In genomic region chr6:26225848-26226590, GRCh38 we compare ENCODE assay signal across 13 cellular contexts.
DNase-seq lines count a peak whose midpoint lies in the region; ATAC-seq and TF ChIP-seq lines count a peak whose summit lies in the region.
"Had no signal": no experiment of that assay in that cellular context is flagged by ENCODE, and none has a peak within 500 bp of the region (broad histone marks: within the 10 kb centered on the region; RNA-seq: fewer than 3 reads in every experiment).

No MANE protein-coding gene starts in this region.

- WGBS in H9 (ENCODE audit: extremely low coverage, insufficient read length, low lambda C conversion rate): no CpG with 5 or more reads among the region's 28 CpGs
- WGBS in mesenchymal stem cell: 50% methylated on average over 26 of the region's 28 CpGs
- 85 to 91% methylated on average over 18 to 28 of the region's 28 CpGs for WGBS in transverse colon (ENCODE audit: low coverage in 1 of 2), 2 donors

- H3K18ac ChIP-seq in H9 (ENCODE audit: insufficient read length, low read depth, low read length) (peak overlapping the region; percentile 18), mesenchymal stem cell (ENCODE audit: low read depth in 1 of 2, low read length in 2 of 2) (peak overlapping the region in 1 of 2 experiments; percentile 75)

- no peaks in the 10 kb centered on the region for H3K27me3 Mint-ChIP-seq in H9 (ENCODE audit: low read depth)
- no peaks in the 10 kb centered on the region for H3K27me3 Mint-ChIP-seq in stimulated activated memory B cell treated with anti-CD40 and anti-IgM and Interleukin-4, amounts not matched to agents 10 μg/mL and 1 μg/mL and 100 μg/mL, for 72 hours

- H3K4me1 ChIP-seq in H9 (ENCODE audit: insufficient read depth, low read length): peaks cover 2% of the 10 kb centered on the region; the same call in 1 of the 2 replicates
- peaks cover 6% of the 10 kb centered on the region for H3K4me1 ChIP-seq in mesenchymal stem cell (ENCODE audit: control insufficient read depth, insufficient read depth, low read depth, low read length)
- H3K4me1 ChIP-seq in transverse colon: peaks cover 0 to 17% (median 3%) of the 10 kb centered on the region in 4 donors

- no peak for TF ChIP-seq POLR2A in transverse colon (IDR thresholded peaks at IDR 0.05)

- no peak overlapping the region for H2BK5ac ChIP-seq in H9 (ENCODE audit: insufficient read length, low read length)
- H2BK5ac ChIP-seq in mesenchymal stem cell (ENCODE audit: low read depth, low read length, poor library complexity, severe bottlenecking): no peak overlapping the region

- no peak for DNase-seq in AG10803 (ENCODE audit: low read depth)
- DNase-seq in H9: no peak
- no peak for DNase-seq in brain microvascular endothelial cell
- peak; percentile 37 for DNase-seq in mesenchymal stem cell
- DNase-seq in CD1c-positive myeloid dendritic cell (ENCODE audit: extremely low spot score): no peak
- no peak for DNase-seq in transverse colon
- DNase-seq: activated effector memory CD4-positive, alpha-beta T cell treated with anti-CD3 and anti-CD28 coated beads, Interleukin-2, amount 50 U/mL, for 16 hours; NCI-H2107; RPMI8226; stimulated activated CD4-positive, alpha-beta T cell treated with anti-CD3 and anti-CD28 coated beads, Interleukin-2, amount 100 ng/mL, for 48 hours had no signal

- peak overlapping the region; percentile 52 to 79 for H3K4me3 Mint-ChIP-seq in H9
- no peak overlapping the region for H3K4me3 Mint-ChIP-seq in stimulated activated memory B cell treated with anti-CD40 and anti-IgM and Interleukin-4, amounts not matched to agents 10 μg/mL and 1 μg/mL and 100 μg/mL, for 72 hours

- H2BK120ac ChIP-seq in H9 (ENCODE audit: low read depth, low read length, poor library complexity, severe bottlenecking): no peak overlapping the region
- H2BK120ac ChIP-seq in mesenchymal stem cell (ENCODE audit: low read depth, low read length): no peak overlapping the region

- no peak for TF ChIP-seq CTCF in AG10803 (conservative IDR thresholded peaks at IDR 0.05; ENCODE audit: low read length)
- TF ChIP-seq CTCF in H9 (conservative IDR thresholded peaks at IDR 0.05): no peak
- no peak for TF ChIP-seq CTCF in brain microvascular endothelial cell (IDR thresholded peaks at IDR 0.05; ENCODE audit: low read depth, low read length, missing control alignments)
- TF ChIP-seq CTCF in transverse colon (IDR thresholded peaks at IDR 0.05): no peak

- H4K5ac ChIP-seq in H9 (ENCODE audit: insufficient read length, low read depth, low read length): no peak overlapping the region

- H3K9me3 ChIP-seq in H9 (ENCODE audit: control insufficient read depth, low read depth, low read length) (no peaks in the 10 kb centered on the region), mesenchymal stem cell (ENCODE audit: control insufficient read depth, low read length) (peaks cover 7% of the 10 kb centered on the region), transverse colon (no peaks in the 10 kb centered on the region)
- H3K9me3 ChIP-seq: neutrophil had no signal

- peaks cover 10% of the 10 kb centered on the region for H3K23me2 ChIP-seq in H9 (ENCODE audit: insufficient read length, low read depth, low read length, poor library complexity, severe bottlenecking)

- H3K27ac ChIP-seq in H9 (ENCODE audit: insufficient read length, low read depth, low read length): peak overlapping the region; percentile 98
- H3K27ac ChIP-seq in brain microvascular endothelial cell: no peak overlapping the region
- peak overlapping the region; percentile 87 for H3K27ac ChIP-seq in mesenchymal stem cell (ENCODE audit: low read length, poor library complexity, severe bottlenecking)
- H3K27ac ChIP-seq in transverse colon: peak overlapping the region in 2 of 4 donors; percentile 87 to 89
- H3K27ac ChIP-seq: neutrophil had no signal

- H3K23ac ChIP-seq in H9 (ENCODE audit: insufficient read length, low read depth, low read length): peak overlapping the region; percentile 24
- peak overlapping the region in 1 of 2 experiments; percentile 1 for H3K23ac ChIP-seq in mesenchymal stem cell (ENCODE audit: low read length in 2 of 2)

- H3K4me2 ChIP-seq in H9 (ENCODE audit: insufficient read depth, insufficient read length, low read length) (peak overlapping the region; percentile 86), mesenchymal stem cell (ENCODE audit: low read length, poor library complexity, severe bottlenecking) (peak overlapping the region; percentile 51)

- no peaks in the 10 kb centered on the region for H3K79me2 ChIP-seq in H9 (ENCODE audit: insufficient read depth, low read length)

- no peak overlapping the region for H3T11ph ChIP-seq in H9 (ENCODE audit: low read length)

- no peak overlapping the region for H2BK20ac ChIP-seq in H9 (ENCODE audit: low read depth, low read length, poor library complexity, severe bottlenecking)

- no peaks in the 10 kb centered on the region for H4K20me1 ChIP-seq in H9 (ENCODE audit: control insufficient read depth, insufficient read depth, insufficient read length)

- H3K14ac ChIP-seq in H9 (ENCODE audit: insufficient read depth, low read length) (peak overlapping the region; percentile 91), mesenchymal stem cell (ENCODE audit: low read length in 2 of 2) (peak overlapping the region in 1 of 2 experiments; percentile 28)

- H3K9ac ChIP-seq in H9 (ENCODE audit: extremely low read depth, insufficient read length, low read length) (peak overlapping the region; percentile 88), mesenchymal stem cell (ENCODE audit: low read length) (no peak overlapping the region)

- no peak overlapping the region for H3K4ac ChIP-seq in H9 (ENCODE audit: low read depth, low read length)
- peak overlapping the region in 1 of 2 experiments; percentile 8 for H3K4ac ChIP-seq in mesenchymal stem cell (ENCODE audit: low read depth in 1 of 2, low read length in 2 of 2)

- H3K4me3 ChIP-seq in AG10803 (ENCODE audit: low read length): peak overlapping the region; percentile 65; the same call in 1 of the 2 replicates
- H3K4me3 ChIP-seq in brain microvascular endothelial cell (ENCODE audit: low read depth, low read length): peak overlapping the region; percentile 70
- H3K4me3 ChIP-seq in mesenchymal stem cell (ENCODE audit: insufficient read depth in 1 of 2, low read depth in 1 of 2, low read length in 2 of 2): peak overlapping the region in 1 of 2 experiments; percentile 82
- H3K4me3 ChIP-seq in transverse colon: no peak overlapping the region

- no peaks in the 10 kb centered on the region; a peak in 1 of 7 replicates for H3K36me3 Mint-ChIP-seq in H9 (ENCODE audit: insufficient read depth in 1 of 3, low read depth in 3 of 3)
- no peaks in the 10 kb centered on the region for H3K36me3 Mint-ChIP-seq in stimulated activated memory B cell treated with anti-CD40 and anti-IgM and Interleukin-4, amounts not matched to agents 10 μg/mL and 1 μg/mL and 100 μg/mL, for 72 hours

- intact Hi-C loops in transverse colon (cut with DNase I; ENCODE audit: low total_unique reads): no loop called here

- H3K9me3 Mint-ChIP-seq in H9: no peaks in the 10 kb centered on the region
- no peaks in the 10 kb centered on the region for H3K9me3 Mint-ChIP-seq in stimulated activated memory B cell treated with anti-CD40 and anti-IgM and Interleukin-4, amounts not matched to agents 10 μg/mL and 1 μg/mL and 100 μg/mL, for 72 hours

- TF ChIP-seq EP300 in transverse colon (IDR thresholded peaks at IDR 0.05; ENCODE audit: low read depth): no peak

- H2BK12ac ChIP-seq in H9 (ENCODE audit: insufficient read length, low read depth, low read length): no peak overlapping the region
- no peak overlapping the region for H2BK12ac ChIP-seq in mesenchymal stem cell (ENCODE audit: low read length in 2 of 2)

- H3K4me1 Mint-ChIP-seq in H9: peaks cover 10 to 27% of the 10 kb centered on the region in 2 experiments
- H3K4me1 Mint-ChIP-seq in stimulated activated memory B cell treated with anti-CD40 and anti-IgM and Interleukin-4, amounts not matched to agents 10 μg/mL and 1 μg/mL and 100 μg/mL, for 72 hours: peaks cover 9% of the 10 kb centered on the region

- no peak overlapping the region for H4K8ac ChIP-seq in H9 (replicated peaks; ENCODE audit: insufficient read length, low read depth, low read length)
- H4K8ac ChIP-seq in mesenchymal stem cell (ENCODE audit: low read length): no peak overlapping the region

- H4K91ac ChIP-seq in H9 (ENCODE audit: insufficient read length, low read depth, low read length) (no peak overlapping the region), mesenchymal stem cell (ENCODE audit: low read length) (no peak overlapping the region)

- H3K79me1 ChIP-seq in H9 (ENCODE audit: insufficient read depth, low read depth, low read length, poor library complexity, severe bottlenecking) (no peaks in the 10 kb centered on the region), mesenchymal stem cell (replicated peaks; ENCODE audit: low read length, poor library complexity, severe bottlenecking) (no peaks in the 10 kb centered on the region)

- H2AK5ac ChIP-seq in H9 (ENCODE audit: insufficient read length, low read length) (no peak overlapping the region), mesenchymal stem cell (ENCODE audit: low read length, severe bottlenecking) (peak overlapping the region; percentile 3)

- H2BK15ac ChIP-seq in H9 (ENCODE audit: low read depth, low read length): no peak overlapping the region
- H2BK15ac ChIP-seq in mesenchymal stem cell (ENCODE audit: low read depth, poor library complexity, severe bottlenecking): no peak overlapping the region

- H3K36me3 ChIP-seq in brain microvascular endothelial cell (replicated peaks) (no peaks in the 10 kb centered on the region), mesenchymal stem cell (ENCODE audit: control insufficient read depth in 1 of 2, insufficient read depth in 2 of 2, low read depth in 1 of 2, low read length in 2 of 2) (no peaks in the 10 kb centered on the region), transverse colon (no peaks in the 10 kb centered on the region)
- H3K36me3 ChIP-seq: neutrophil had no signal

- in situ Hi-C loops in brain microvascular endothelial cell (cut with HindIII; ENCODE audit: low pct_ligation_motif_present, low sequenced_read_pairs) (no loop called here), transverse colon (cut with MboI; ENCODE audit: low pct_ligation_motif_present in 1 of 4, low pct_unique_long_range_greater_than_20kb in 1 of 4, low sequenced_read_pairs in 3 of 4) (loop anchor here in 1 of 4 donors (25.0 kb wide), 1 partner anchor 911 kb away; a partner anchor contains a TSS)

- H2AFZ ChIP-seq in H9 (ENCODE audit: low read length) (no peak overlapping the region), mesenchymal stem cell (ENCODE audit: low read depth, low read length) (no peak overlapping the region)

- no peak overlapping the region for H3K56ac ChIP-seq in H9 (ENCODE audit: insufficient read length, low read depth, low read length)

- ATAC-seq in GM19455 (IDR thresholded peaks at IDR 0.05; ENCODE audit: unreplicated experiment): no peak
- no peak for ATAC-seq in stimulated activated memory B cell treated with anti-CD40 and anti-IgM and Interleukin-4, amounts not matched to agents 10 μg/mL and 1 μg/mL and 100 μg/mL, for 72 hours

- peak overlapping the region in 2 of 3 experiments; percentile 89 to 96; a peak in 4 of 7 replicates for H3K27ac Mint-ChIP-seq in H9
- H3K27ac Mint-ChIP-seq in stimulated activated memory B cell treated with anti-CD40 and anti-IgM and Interleukin-4, amounts not matched to agents 10 μg/mL and 1 μg/mL and 100 μg/mL, for 72 hours: no peak overlapping the region

- no peaks in the 10 kb centered on the region for H3K27me3 ChIP-seq in H9 (ENCODE audit: insufficient read depth, low read length)
- H3K27me3 ChIP-seq in brain microvascular endothelial cell (replicated peaks): no peaks in the 10 kb centered on the region
- peaks cover 0 to 60% of the 10 kb centered on the region in 2 experiments for H3K27me3 ChIP-seq in mesenchymal stem cell (ENCODE audit: control insufficient read depth in 1 of 2, insufficient read depth in 1 of 2, low read length in 2 of 2)
- no peaks in the 10 kb centered on the region for H3K27me3 ChIP-seq in transverse colon

Comparison
In these comparisons a context has a peak if more than half of its experiments do, and no peak if none do; other contexts are left out.
1. H3K4me3 ChIP-seq: peak in AG10803 (single experiment) and brain microvascular endothelial cell (single experiment); none in transverse colon (0 of 4).